In the genomic region with DNA sequence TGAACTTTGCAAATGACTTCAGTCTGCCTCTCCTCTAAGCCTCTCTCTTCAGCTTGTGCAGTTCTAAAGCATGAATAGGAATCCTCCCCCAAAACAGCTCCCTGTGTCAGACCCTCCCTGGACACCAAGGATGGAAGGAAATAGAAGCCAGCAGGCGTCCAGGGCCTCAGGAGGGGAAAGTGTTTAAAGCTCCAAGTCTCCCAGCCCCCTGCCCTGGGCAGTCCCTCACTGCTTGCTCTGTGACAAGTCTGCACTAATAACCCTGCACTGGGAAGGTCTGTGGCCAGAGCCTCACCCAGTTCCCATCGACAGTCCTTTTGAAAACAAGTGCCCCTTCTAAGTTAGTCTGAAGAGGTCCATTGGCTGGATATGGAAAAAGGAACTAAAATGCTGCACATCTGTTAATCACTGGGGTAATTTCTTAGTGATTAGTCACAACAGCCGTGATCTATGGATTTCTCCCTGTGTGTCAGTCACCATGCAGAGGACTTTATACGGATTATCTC, we compare ENCODE assay signal across 11 cellular contexts.
A peak's percentile ranks its signal among the peaks of the same experiment; 100 is the strongest.
DNase-seq lines count a peak whose midpoint lies in the region; ATAC-seq, FAIRE-seq and TF ChIP-seq lines count a peak whose summit lies in the region.
"Had no signal": no experiment of that assay in that cellular context is flagged by ENCODE, and none has a peak within 500 bp of the region (broad histone marks: within the 10 kb centered on the region; RNA-seq: fewer than 3 reads in every experiment).

No MANE protein-coding gene starts in this region.

- peaks cover 7% of the 10 kb centered on the region for H4K20me1 ChIP-seq in smooth muscle cell (ENCODE audit: low read depth)
- no peaks in the 10 kb centered on the region for H4K20me1 ChIP-seq in HepG2 (ENCODE audit: insufficient read depth, low read length)

- DNase-seq in HAP-1 (ENCODE audit: low spot score in 2 of 2), result peak; percentile 12 to 13
- peak; percentile 6 for DNase-seq in kidney tubule cell (ENCODE audit: low spot score)
- DNase-seq in smooth muscle cell (lab: John Stamatoyannopoulos, UW; ENCODE audit: unreplicated experiment), result peak; percentile 7
- no peak for DNase-seq in natural killer cell
- no peak for DNase-seq in HUDEP-2 (lab: John Stamatoyannopoulos, UW; ENCODE audit: unreplicated experiment in 76 of 76)
- no peak for DNase-seq in HepG2 (ENCODE audit: low spot score)
- DNase-seq in activated CD4-positive, CD25-positive, alpha-beta regulatory T cell (lab: John Stamatoyannopoulos, UW), result no peak
- DNase-seq: central memory CD4-positive, alpha-beta T cell; T-helper 2 cell had no signal

- in situ Hi-C loops in HAP-1 (cut with MboI; ENCODE audit: low sequenced_read_pairs), result no loop called here
- in situ Hi-C loops in HepG2 (cut with HindIII; ENCODE audit: extremely low pct_ligation_motif_present, low pct_unique_long_range_greater_than_20kb), result no loop called here

- TF ChIP-seq CTCF in brain (conservative IDR thresholded peaks at IDR 0.05), result no peak
- TF ChIP-seq CTCF in smooth muscle cell (IDR thresholded peaks at IDR 0.05; ENCODE audit: borderline replicate concordance, insufficient read depth, poor library complexity, severe bottlenecking), result no peak
- no peak for TF ChIP-seq CTCF in natural killer cell (IDR thresholded peaks at IDR 0.05)
- no peak for TF ChIP-seq CTCF in HepG2 (CRISPR knock-in tag; IDR thresholded peaks at IDR 0.05)

- POLR2A ChIA-PET in HepG2 (lab: Yijun Ruan, JAX), result no interaction called here

- peaks cover 10% of the 10 kb centered on the region for H3F3A ChIP-seq in smooth muscle cell (ENCODE audit: low read depth)

- H3K27ac Mint-ChIP-seq in brain (peak overlapping the region in 3 of 5 experiments; percentile 65 to 93 (median 93)), natural killer cell (no peak overlapping the region)

- H3K4me3 Mint-ChIP-seq in brain (peak overlapping the region in 3 of 5 experiments; percentile 32 to 53 (median 34)), natural killer cell (no peak overlapping the region)

- H3K9me3 ChIP-seq in HAP-1, result no peaks in the 10 kb centered on the region
- no peaks in the 10 kb centered on the region for H3K9me3 ChIP-seq in smooth muscle cell (replicated peaks; ENCODE audit: low read depth)
- H3K9me3 ChIP-seq in HepG2 (ENCODE audit: low read length), result no peaks in the 10 kb centered on the region
- H3K9me3 ChIP-seq: neutrophil had no signal

- ATAC-seq in natural killer cell (no peak), HepG2 (no peak)

- H3K4me1 Mint-ChIP-seq in brain (peaks cover 74% of the 10 kb centered on the region), natural killer cell (no peaks in the 10 kb centered on the region)

- no peak overlapping the region for H2AFZ ChIP-seq in smooth muscle cell (ENCODE audit: low read depth)
- no peak overlapping the region for H2AFZ ChIP-seq in HepG2 (ENCODE audit: low read length)

- TF ChIP-seq RAD21 in HepG2 (CRISPR knock-in tag; IDR thresholded peaks at IDR 0.05), result no peak

- H3K4me2 ChIP-seq in smooth muscle cell (peak overlapping the region; percentile 66), HepG2 (ENCODE audit: low read depth, low read length) (no peak overlapping the region)

- CTCF ChIA-PET in HepG2 (lab: Yijun Ruan, JAX; ENCODE audit: low intra/inter-chr PET ratio, low total read pairs), result no interaction called here

- H3K4me1 ChIP-seq in HAP-1 (peaks cover 22% of the 10 kb centered on the region), smooth muscle cell (ENCODE audit: low read depth) (peaks cover 13% of the 10 kb centered on the region), HepG2 (ENCODE audit: insufficient read depth, low read length) (no peaks in the 10 kb centered on the region)

- H3K36me3 Mint-ChIP-seq in brain (peaks cover 14% of the 10 kb centered on the region), natural killer cell (no peaks in the 10 kb centered on the region)

- TF ChIP-seq EP300 in HepG2 (IDR thresholded peaks at IDR 0.05; ENCODE audit: low read depth in 2 of 2, low read length in 2 of 2), result no peak
- no peak for TF ChIP-seq EP300 in HepG2 (CRISPR knock-in tag; IDR thresholded peaks at IDR 0.05; ENCODE audit: borderline replicate concordance)

- H3K9me3 Mint-ChIP-seq in brain, result peaks cover 0 to 15% (median 4%) of the 10 kb centered on the region in 5 experiments
- peaks cover 13 to 22% of the 10 kb centered on the region in 2 donors for H3K9me3 Mint-ChIP-seq in natural killer cell

- intact Hi-C loops in natural killer cell (cut with micrococcal nuclease) (no loop called here), HepG2 (cut with micrococcal nuclease; ENCODE audit: unreplicated experiment) (no loop called here)

- 12% methylated on average over 4 of the region's 4 CpGs for WGBS in smooth muscle cell (ENCODE audit: low lambda C conversion rate)
- 5% methylated on average over 4 of the region's 4 CpGs for WGBS in HepG2 (ENCODE audit: low lambda C conversion rate)

- peaks cover 4% of the 10 kb centered on the region for H3K27me3 Mint-ChIP-seq in brain
- no peaks in the 10 kb centered on the region for H3K27me3 Mint-ChIP-seq in natural killer cell (ENCODE audit: low read depth in 2 of 2)

- H3K4me3 ChIP-seq in HAP-1 (no peak overlapping the region), smooth muscle cell (no peak overlapping the region), HepG2 (replicated peaks in 1 of 3; ENCODE audit: insufficient read depth in 1 of 3, low read depth in 2 of 3, low read length in 3 of 3) (no peak overlapping the region)

- no peak overlapping the region for H3K9ac ChIP-seq in smooth muscle cell (ENCODE audit: low read depth)
- no peak overlapping the region for H3K9ac ChIP-seq in HepG2 (ENCODE audit: insufficient read depth, low read depth, low read length)

- no peaks in the 10 kb centered on the region for H3K27me3 ChIP-seq in HAP-1 (ENCODE audit: low read depth)
- H3K27me3 ChIP-seq in smooth muscle cell (ENCODE audit: low read depth), result no peaks in the 10 kb centered on the region
- no peaks in the 10 kb centered on the region for H3K27me3 ChIP-seq in HepG2 (ENCODE audit: control insufficient read depth in 1 of 2, insufficient read depth in 2 of 2, low read length in 2 of 2)
- H3K27me3 ChIP-seq: neutrophil had no signal

- BruUV-seq in HepG2 (replicated peaks; lab: Mats Ljungman, UMichigan), result no TSS peak

- TF ChIP-seq POLR2A in HepG2 (IDR thresholded peaks at IDR 0.05; ENCODE audit: insufficient read depth in 1 of 2, low read depth in 2 of 2, low read length in 2 of 2), result no peak

- H3K79me2 ChIP-seq in smooth muscle cell (ENCODE audit: low read depth), result peaks cover 9% of the 10 kb centered on the region
- no peaks in the 10 kb centered on the region for H3K79me2 ChIP-seq in HepG2 (ENCODE audit: insufficient read depth, low read length)

- H3K36me3 ChIP-seq in HAP-1 (replicated peaks) (no peaks in the 10 kb centered on the region), smooth muscle cell (ENCODE audit: low read depth) (no peaks in the 10 kb centered on the region), HepG2 (replicated peaks in 1 of 2; ENCODE audit: control insufficient read depth in 1 of 2, insufficient read depth in 2 of 2, low read length in 2 of 2) (no peaks in the 10 kb centered on the region)
- H3K36me3 ChIP-seq: neutrophil had no signal

- FAIRE-seq in HepG2 (lab: Jason Lieb, UNC), result no peak

- H3K27ac ChIP-seq in smooth muscle cell (ENCODE audit: low read depth), result peak overlapping the region; percentile 73
- H3K27ac ChIP-seq in HepG2 (ENCODE audit: extremely low read length, insufficient read depth, low read length), result no peak overlapping the region
- H3K27ac ChIP-seq: neutrophil had no signal

TF ChIP-seq in HepG2, 621 proteins besides CTCF, POLR2A, EP300 and RAD21 (continues in another document):
- TF ChIP-seq SKIL (CRISPR knock-in tag; IDR thresholded peaks at IDR 0.05; ENCODE audit: borderline replicate concordance) (no peak), ZBTB10 (CRISPR knock-in tag; IDR thresholded peaks at IDR 0.05; ENCODE audit: borderline replicate concordance) (no peak), PAWR (CRISPR knock-in tag; IDR thresholded peaks at IDR 0.05; ENCODE audit: borderline replicate concordance) (no peak), ZNF607 (CRISPR knock-in tag; IDR thresholded peaks at IDR 0.05; ENCODE audit: borderline replicate concordance) (no peak)

Comparison
In these comparisons a context has a peak if more than half of its experiments do, and no peak if none do; other contexts are left out.
1. DNase-seq: peak in HAP-1 (2 of 2), kidney tubule cell (single experiment) and smooth muscle cell (single experiment); none in natural killer cell (single experiment), HUDEP-2 (0 of 76), HepG2 (single experiment) and activated CD4-positive, CD25-positive, alpha-beta regulatory T cell (0 of 4).
2. H3K27ac Mint-ChIP-seq: peak in brain (3 of 5); none in natural killer cell (0 of 2).